Comparison of ENCODE assay signal across 18 cellular contexts in genomic region chr12:19404232-19404880, GRCh38. TPM values are rescaled to one million over a fixed set of nuclear protein-coding genes. Genes with fewer than 3 reads are reported as not detected.
A peak's percentile ranks its signal among the peaks of the same experiment; 100 is the strongest.
DNase-seq lines count a peak whose midpoint lies in the region; ATAC-seq, FAIRE-seq and TF ChIP-seq lines count a peak whose summit lies in the region.
"Had no signal": no experiment of that assay in that cellular context is flagged by ENCODE, and none has a peak within 500 bp of the region (broad histone marks: within the 10 kb centered on the region; RNA-seq: fewer than 3 reads in every experiment).

No MANE protein-coding gene starts in this region.

- no peak overlapping the region for H3K9ac ChIP-seq in K562 (ENCODE audit: insufficient read depth in 1 of 2, low read depth in 2 of 2, low read length in 2 of 2)
- H3K9ac ChIP-seq: BLaER1 had no signal

- no peaks in the 10 kb centered on the region for H3K27me3 Mint-ChIP-seq in T-helper 2 cell treated with Interferon-gamma antibody and Interleukin-4, amounts not matched to agents 5 μg/mL and 100 μg/mL, for 36 hours (ENCODE audit: low read depth)

- no peaks in the 10 kb centered on the region for H3K79me2 ChIP-seq in K562 (ENCODE audit: control insufficient read depth, insufficient read depth, low read length)

- peaks cover 0 to 9% of the 10 kb centered on the region in 2 experiments; a peak in 3 of 5 replicates for H3K27me3 ChIP-seq in K562 (ENCODE audit: control insufficient read depth in 2 of 2, insufficient read depth in 2 of 2, low read length in 2 of 2)
- H3K27me3 ChIP-seq: BLaER1, right lobe of liver, transverse colon had no signal

- no peak overlapping the region for H3K4me3 Mint-ChIP-seq in T-helper 2 cell treated with Interferon-gamma antibody and Interleukin-4, amounts not matched to agents 5 μg/mL and 100 μg/mL, for 36 hours
- H3K4me3 Mint-ChIP-seq: endodermal cell had no signal

- peak overlapping the region; percentile 50; the same call in 1 of the 2 replicates for H3K4me2 ChIP-seq in K562 (ENCODE audit: insufficient read depth, low read length)
- H3K4me2 ChIP-seq: BLaER1 had no signal

- H4K20me1 ChIP-seq in K562 (replicated peaks; ENCODE audit: control insufficient read depth, insufficient read depth, low read length): no peaks in the 10 kb centered on the region
- H4K20me1 ChIP-seq: BLaER1 had no signal

- no TSS peak for BruUV-seq in K562 (replicated peaks; lab: Mats Ljungman, UMichigan)

- H3K4me1 ChIP-seq in K562 (replicated peaks in 1 of 2; ENCODE audit: control insufficient read depth in 2 of 2, insufficient read depth in 2 of 2, low read length in 2 of 2): no peaks in the 10 kb centered on the region; a peak in 2 of 5 replicates
- H3K4me1 ChIP-seq: BLaER1, right lobe of liver, transverse colon had no signal

- intact Hi-C loops in K562 (cut with micrococcal nuclease): no loop called here

- 62% methylated on average over 11 of the region's 16 CpGs for WGBS in K562 (ENCODE audit: insufficient coverage, low coverage, missing lambda C conversion rate)

- peak overlapping the region; percentile 37 for H2AFZ ChIP-seq in K562 (ENCODE audit: low read depth, low read length)

- H3K9me3 ChIP-seq in K562 (replicated peaks; ENCODE audit: control insufficient read depth, insufficient read depth, low read depth, low read length): no peaks in the 10 kb centered on the region
- H3K9me3 ChIP-seq: right lobe of liver, transverse colon had no signal

- DNase-seq in activated CD4-positive, alpha-beta T cell treated with anti-CD3 and anti-CD28 coated beads for 48 hours: peak; percentile 9
- DNase-seq in activated CD4-positive, alpha-beta T cell treated with anti-CD3 and anti-CD28 coated beads, Interleukin-2, amount 50 U/mL, for 48 hours: no peak
- no peak for DNase-seq in T-helper 2 cell treated with Interferon-gamma antibody and Interleukin-4, amounts not matched to agents 5 μg/mL and 100 μg/mL, for 36 hours (ENCODE audit: low spot score)
- DNase-seq in K562 (ENCODE audit: extremely low read depth in 1 of 4, low spot score in 3 of 4) (no peak), HPDE6-E6E7 (ENCODE audit: extremely low spot score) (no peak), H4 (ENCODE audit: low spot score) (no peak)
- peak; percentile 9 for DNase-seq in stimulated activated CD8-positive, alpha-beta memory T cell treated with anti-CD3 and anti-CD28 coated beads, Interleukin-12 subunit alpha, Interleukin-12 subunit beta, amount 100 ng/mL, for 4 hours (ENCODE audit: low read depth)
- DNase-seq: 8988T, amniotic stem cell, DMS79, endodermal cell, hypothalamus, NCI-H2029, NCI-H510A treated with DMSO at 0.1 percent for 48 hours, right lobe of liver, transverse colon had no signal

- H3K27ac ChIP-seq in K562 (ENCODE audit: extremely low read depth, low read depth, low read length): no peak overlapping the region
- H3K27ac ChIP-seq: BLaER1, right lobe of liver, transverse colon had no signal

- ATAC-seq in K562 (peak; percentile 31; the same call in 1 of the 3 replicates), GM21619 (IDR thresholded peaks at IDR 0.05; ENCODE audit: unreplicated experiment) (no peak)

- peaks cover 5% of the 10 kb centered on the region for H3K9me3 Mint-ChIP-seq in T-helper 2 cell treated with Interferon-gamma antibody and Interleukin-4, amounts not matched to agents 5 μg/mL and 100 μg/mL, for 36 hours
- H3K9me3 Mint-ChIP-seq: endodermal cell had no signal

- peaks cover 2% of the 10 kb centered on the region for H3K36me3 Mint-ChIP-seq in T-helper 2 cell treated with Interferon-gamma antibody and Interleukin-4, amounts not matched to agents 5 μg/mL and 100 μg/mL, for 36 hours (ENCODE audit: low read depth)

- no peak for TF ChIP-seq CTCF in K562 (IDR thresholded peaks at IDR 0.05 in 2 of 3, conservative IDR thresholded peaks at IDR 0.05 in 1 of 3; ENCODE audit: insufficient read depth in 2 of 3, low read depth in 1 of 3, low read length in 3 of 3)

- H3K9me1 ChIP-seq in K562 (ENCODE audit: control insufficient read depth, insufficient read depth, low read length): no peaks in the 10 kb centered on the region

- no peak overlapping the region for H3K4me3 ChIP-seq in K562
- H3K4me3 ChIP-seq: BLaER1, right lobe of liver, transverse colon had no signal

- in situ Hi-C loops in K562 (cut with MboI): no loop called here

- no peak for TF ChIP-seq RAD21 in K562 (CRISPR knock-in tag; conservative IDR thresholded peaks at IDR 0.05 in 1 of 2, IDR thresholded peaks at IDR 0.05 in 1 of 2)

- peak overlapping the region; percentile 75 for H3K27ac Mint-ChIP-seq in T-helper 2 cell treated with Interferon-gamma antibody and Interleukin-4, amounts not matched to agents 5 μg/mL and 100 μg/mL, for 36 hours
- H3K27ac Mint-ChIP-seq: endodermal cell had no signal

- no peak for TF ChIP-seq POLR2A in K562 (conservative IDR thresholded peaks at IDR 0.05)

- CTCF ChIA-PET in K562 (lab: Yijun Ruan, JAX; ENCODE audit: low intra/inter-chr PET ratio): no interaction called here

- POLR2A ChIA-PET in K562 (lab: Yijun Ruan, JAX): no interaction called here

- H3K36me3 ChIP-seq in K562 (ENCODE audit: control insufficient read depth, insufficient read depth, low read length): no peaks in the 10 kb centered on the region
- H3K36me3 ChIP-seq: BLaER1, right lobe of liver, transverse colon had no signal

- H3K4me1 Mint-ChIP-seq in T-helper 2 cell treated with Interferon-gamma antibody and Interleukin-4, amounts not matched to agents 5 μg/mL and 100 μg/mL, for 36 hours (ENCODE audit: low read depth): peaks cover 4% of the 10 kb centered on the region

- TF ChIP-seq EP300 in K562 (IDR thresholded peaks at IDR 0.05; ENCODE audit: low read length): no peak

- FAIRE-seq in K562 (lab: Jason Lieb, UNC): no peak

TF ChIP-seq in K562, 482 proteins besides CTCF, POLR2A, EP300 and RAD21 (continues in another document):
- TF ChIP-seq ZNF280B (CRISPR knock-in tag; IDR thresholded peaks at IDR 0.05): no peak
- no peak for TF ChIP-seq ZNF395 (CRISPR knock-in tag; IDR thresholded peaks at IDR 0.05)
- no peak for TF ChIP-seq NCOA4 (IDR thresholded peaks at IDR 0.05; ENCODE audit: partially characterized antibody)
- TF ChIP-seq POLR2AphosphoS2 (IDR thresholded peaks at IDR 0.05; ENCODE audit: low read length): no peak
- TF ChIP-seq SETDB1 (IDR thresholded peaks at IDR 0.05; ENCODE audit: low read length): no peak
- TF ChIP-seq SIRT6 (IDR thresholded peaks at IDR 0.05; ENCODE audit: low read depth, low read length): no peak
- no peak for TF ChIP-seq KAT2B (IDR thresholded peaks at IDR 0.05; ENCODE audit: low read depth, low read length)
- TF ChIP-seq ZZZ3 (IDR thresholded peaks at IDR 0.05): no peak
- no peak for TF ChIP-seq JUND (IDR thresholded peaks at IDR 0.05; ENCODE audit: borderline replicate concordance, low read depth, low read length)
- no peak for TF ChIP-seq JUND (tag; IDR thresholded peaks at IDR 0.05; ENCODE audit: borderline replicate concordance, low read depth, low read length)
- TF ChIP-seq CREM (IDR thresholded peaks at IDR 0.05; ENCODE audit: low read depth): no peak
- TF ChIP-seq ZNF431 (CRISPR knock-in tag; IDR thresholded peaks at IDR 0.05): no peak
- no peak for TF ChIP-seq FOXM1 (IDR thresholded peaks at IDR 0.05; ENCODE audit: low read depth)
- no peak for TF ChIP-seq FOXM1 (CRISPR knock-in tag; IDR thresholded peaks at IDR 0.05; ENCODE audit: low read depth)
- no peak for TF ChIP-seq ZNF253 (CRISPR knock-in tag; conservative IDR thresholded peaks at IDR 0.05)
- no peak for TF ChIP-seq ARID2 (IDR thresholded peaks at IDR 0.05)

RNA-seq across cellular contexts. Expression of gene AEBP2, which starts 34.9 kb away (rescaled TPM):
- 6.1 and 12.1 TPM in 2 replicates for total RNA-seq in K562 (2011; cell fraction: chromatin; rRNA removed; ENCODE audit: low replicate concordance)
- total RNA-seq in K562 (2011; cell fraction: nucleolus; rRNA removed): 1.7 and 2.9 TPM in 2 replicates
- 4.8 and 13.1 TPM in 2 replicates for total RNA-seq in K562 (2011; cell fraction: nucleoplasm; rRNA removed)
- 5.0 and 5.7 TPM in 2 replicates for total RNA-seq in K562 (2014; rRNA removed)
- 9.3 and 9.7 TPM in 2 replicates for total RNA-seq in K562 (2014; rRNA removed; fragmentation: Illumina TruSeq; extraction: Trizol)
- total RNA-seq in K562 (2015; rRNA removed; fragmentation: Illumina TruSeq; extraction: Trizol): 10.0 and 10.1 TPM in 2 replicates
- total RNA-seq in K562 (2021): 12.9 and 18.2 TPM in 2 replicates
- 8.4 and 9.7 TPM in 2 replicates for polyA plus RNA-seq in K562 (2011; rRNA removed)
- 1.3 and 5.9 TPM in 2 replicates for polyA plus RNA-seq in K562 (2011; cell fraction: cytosol; rRNA removed)
- 4.4 and 5.9 TPM in 2 replicates for polyA plus RNA-seq in K562 (2011; cell fraction: nucleus; rRNA removed)
- 8.3 and 11.2 TPM in 2 replicates for polyA plus RNA-seq in K562 (2012)
- 18.3 and 20.9 TPM in 2 replicates for polyA plus RNA-seq in K562 (2014; fragmentation: Illumina TruSeq; extraction: Trizol)
- polyA plus RNA-seq in K562 (2014; fragmentation: Nextera tagmentation; extraction: Ambion mirVana): 10 to 100 TPM; 17.6 to 43.7 TPM
- 7.2 and 10.3 TPM in 2 replicates for polyA plus RNA-seq in K562 (2014; rRNA removed)
- polyA minus RNA-seq in K562 (2011; rRNA and poly(A)+ RNA removed): 16.1 and 16.7 TPM in 2 replicates
- polyA minus RNA-seq in K562 (2011; cell fraction: cytosol; rRNA and poly(A)+ RNA removed): 9.8 and 12.7 TPM in 2 replicates
- 3.0 and 5.4 TPM in 2 replicates for polyA minus RNA-seq in K562 (2011; cell fraction: nucleus; rRNA and poly(A)+ RNA removed)
- 7.4 and 7.7 TPM in 2 replicates for total RNA-seq in H4 (2014; rRNA removed; shearing (Covaris generic))

Comparison
In these comparisons a context has a peak if more than half of its experiments do, and no peak if none do; other contexts are left out.
1. DNase-seq: peak in activated CD4-positive, alpha-beta T cell treated with anti-CD3 and anti-CD28 coated beads for 48 hours (single experiment) and stimulated activated CD8-positive, alpha-beta memory T cell treated with anti-CD3 and anti-CD28 coated beads, Interleukin-12 subunit alpha, Interleukin-12 subunit beta, amount 100 ng/mL, for 4 hours (single experiment); none in activated CD4-positive, alpha-beta T cell treated with anti-CD3 and anti-CD28 coated beads, Interleukin-2, amount 50 U/mL, for 48 hours (0 of 2), T-helper 2 cell treated with Interferon-gamma antibody and Interleukin-4, amounts not matched to agents 5 μg/mL and 100 μg/mL, for 36 hours (single experiment), K562 (0 of 4), HPDE6-E6E7 (single experiment) and H4 (single experiment).